In genomic region chr16:74309789-74310781, GRCh38 we compare ENCODE assay signal across 9 cellular contexts. TPM values are rescaled to one million over a fixed set of nuclear protein-coding genes. Genes with fewer than 3 reads are reported as not detected.
DNase-seq lines count a peak whose midpoint lies in the region; ATAC-seq and TF ChIP-seq lines count a peak whose summit lies in the region.
"Had no signal": no experiment of that assay in that cellular context is flagged by ENCODE, and none has a peak within 500 bp of the region (broad histone marks: within the 10 kb centered on the region; RNA-seq: fewer than 3 reads in every experiment).

No MANE protein-coding gene starts in this region.

- in situ Hi-C loops in Panc1 (cut with HindIII; ENCODE audit: low pct_unique_long_range_greater_than_20kb, low sequenced_read_pairs) = no loop called here

- H3K36me3 ChIP-seq in Panc1 (ENCODE audit: control insufficient read depth, insufficient read depth, low read length) = peaks cover 7% of the 10 kb centered on the region

- CTCF ChIA-PET in Panc1 (lab: Charles Lee) = no interaction called here

- TF ChIP-seq CTCF in Panc1 (IDR thresholded peaks at IDR 0.05) = peak; percentile 76

- H3K27ac Mint-ChIP-seq in effector memory CD8-positive, alpha-beta T cell = no peak overlapping the region

- peak; percentile 16 for DNase-seq in NCI-H2196 (lab: John Stamatoyannopoulos, UW; ENCODE audit: unreplicated experiment)
- no peak for DNase-seq in NCI-H2196 treated with DMSO at 0.1 percent for 48 hours (lab: John Stamatoyannopoulos, UW; ENCODE audit: unreplicated experiment)
- DNase-seq in Panc1 (ENCODE audit: low read depth, low spot score) = peak; percentile 32
- DNase-seq in effector memory CD8-positive, alpha-beta T cell = peak; percentile 3 to 7 (median 5)
- peak; percentile 43 for DNase-seq in midbrain (lab: John Stamatoyannopoulos, UW)
- no peak for DNase-seq in mesenteric fat pad (ENCODE audit: low spot score)

- H3K27ac ChIP-seq in Panc1 (ENCODE audit: low read length) = no peak overlapping the region

- H3K4me1 Mint-ChIP-seq in effector memory CD8-positive, alpha-beta T cell (ENCODE audit: low read depth in 2 of 2) = peaks cover 0 to 2% of the 10 kb centered on the region in 2 donors
- H3K4me1 Mint-ChIP-seq: CD8-positive, alpha-beta memory T cell had no signal

- peaks cover 26% of the 10 kb centered on the region for H3K36me3 Mint-ChIP-seq in effector memory CD8-positive, alpha-beta T cell (ENCODE audit: insufficient read depth)

- POLR2A ChIA-PET in Panc1 (lab: Charles Lee) = no interaction called here

- no peak overlapping the region for H3K4me3 ChIP-seq in Panc1 (ENCODE audit: low read depth in 2 of 2, low read length in 2 of 2)

- H3K4me3 Mint-ChIP-seq in effector memory CD8-positive, alpha-beta T cell = no peak overlapping the region
- H3K4me3 Mint-ChIP-seq: CD8-positive, alpha-beta memory T cell had no signal

- ATAC-seq in HG03135 (IDR thresholded peaks at IDR 0.05; ENCODE audit: unreplicated experiment) = peak; percentile 49
- ATAC-seq in Panc1 = peak; percentile 77
- ATAC-seq in effector memory CD8-positive, alpha-beta T cell (replicated peaks) = peak; percentile 35
- no peak for ATAC-seq in GM19324 (IDR thresholded peaks at IDR 0.05; ENCODE audit: low FRiP score, unreplicated experiment)

- no peaks in the 10 kb centered on the region for H3K27me3 ChIP-seq in Panc1 (ENCODE audit: control insufficient read depth, insufficient read depth, low read length)

- H3K9me3 ChIP-seq in Panc1 (ENCODE audit: control insufficient read depth, insufficient read depth, low read depth, low read length) = no peaks in the 10 kb centered on the region

- no peaks in the 10 kb centered on the region for H3K27me3 Mint-ChIP-seq in effector memory CD8-positive, alpha-beta T cell
- H3K27me3 Mint-ChIP-seq: CD8-positive, alpha-beta memory T cell had no signal

- intact Hi-C loops in Panc1 (cut with micrococcal nuclease; ENCODE audit: unreplicated experiment) = no loop called here

- no peaks in the 10 kb centered on the region for H3K4me1 ChIP-seq in Panc1 (ENCODE audit: control insufficient read depth, insufficient read depth, low read length)

- no TSS peak for BruUV-seq in Panc1 (replicated peaks; lab: Mats Ljungman, UMichigan)

- no peaks in the 10 kb centered on the region for H3K9me3 Mint-ChIP-seq in effector memory CD8-positive, alpha-beta T cell
- H3K9me3 Mint-ChIP-seq: CD8-positive, alpha-beta memory T cell had no signal

RNA-seq across cellular contexts. Expression of gene PSMD7, which starts 13.5 kb away (rescaled TPM):
- total RNA-seq in Panc1 (2021; ENCODE audit: unreplicated experiment) (83.9 TPM), mesenteric fat pad (86.5 TPM)
- polyA plus RNA-seq in Panc1 (2012; ENCODE audit: insufficient read length) = 101 TPM

Comparison
In these comparisons a context has a peak if more than half of its experiments do, and no peak if none do; other contexts are left out.
1. DNase-seq: peak in NCI-H2196 (single experiment), Panc1 (single experiment), effector memory CD8-positive, alpha-beta T cell (3 of 3) and midbrain (single experiment); none in NCI-H2196 treated with DMSO at 0.1 percent for 48 hours (single experiment) and mesenteric fat pad (single experiment).